7 cellular contexts compared by ENCODE assay signal in the genomic region with DNA sequence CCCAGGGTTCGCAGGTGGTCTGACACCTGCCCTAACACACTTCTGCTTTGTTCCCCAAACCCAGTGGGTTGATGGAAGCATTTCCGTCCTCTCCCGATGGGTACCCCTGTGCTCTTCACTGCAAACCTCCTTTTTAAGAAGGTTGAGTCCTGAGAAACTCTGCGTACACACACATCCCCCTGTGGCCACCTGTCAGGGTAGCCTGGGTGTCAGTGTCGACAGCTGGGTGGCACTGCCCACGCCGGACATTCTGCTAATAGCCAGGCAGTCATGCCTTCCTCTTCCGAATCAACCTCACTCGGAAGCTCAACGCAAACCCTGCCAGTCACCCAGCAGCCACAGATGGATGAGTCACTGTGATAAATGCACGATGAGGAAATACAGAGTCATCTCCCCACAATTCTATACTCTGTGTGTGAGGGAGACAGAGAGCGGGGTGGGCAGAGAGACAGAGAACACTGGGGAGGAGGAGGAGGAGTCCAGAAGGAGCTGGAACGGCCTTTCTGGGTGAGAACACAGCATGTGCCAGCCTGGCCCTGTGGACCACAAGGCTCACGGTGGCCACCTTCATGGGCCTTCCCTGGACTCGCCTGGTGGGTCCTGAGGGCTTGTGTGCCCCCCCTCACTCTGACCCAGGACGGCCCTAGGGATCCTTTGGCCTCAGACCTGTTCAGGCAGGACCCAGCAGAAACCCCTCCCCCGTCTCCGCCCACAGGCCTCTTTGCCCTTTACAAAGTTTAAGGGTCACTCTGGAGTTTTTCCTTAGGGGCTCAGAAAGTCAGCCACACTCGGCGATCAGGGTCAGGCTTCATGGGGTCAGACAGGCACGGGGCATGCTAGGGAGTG.
DNase-seq lines count a peak whose midpoint lies in the region; ATAC-seq and TF ChIP-seq lines count a peak whose summit lies in the region.
"Not testable (repeated sequence)": the region's sequence is repeated elsewhere in the genome, so short reads cannot be mapped to it uniquely, and the experiment has no call there.

No MANE protein-coding gene starts in this region.

- H3K27me3 Mint-ChIP-seq in Calu3 (ENCODE audit: unreplicated experiment); T-helper 17 cell; natural killer cell (ENCODE audit: low read depth in 2 of 2): not testable (repeated sequence)

- not testable (repeated sequence) for H3K36me3 ChIP-seq in brain microvascular endothelial cell (replicated peaks)

- in situ Hi-C loops in brain microvascular endothelial cell (cut with HindIII; ENCODE audit: low pct_ligation_motif_present, low sequenced_read_pairs): not testable (repeated sequence)

- H3K27ac ChIP-seq in brain microvascular endothelial cell: not testable (repeated sequence)

- BruUV-seq in Calu3 (replicated peaks; lab: Mats Ljungman, UMichigan): not testable (repeated sequence)

- not testable (repeated sequence) for H3K4me3 Mint-ChIP-seq in Calu3 (ENCODE audit: low read depth, unreplicated experiment); T-helper 17 cell; natural killer cell

- not testable (repeated sequence) for H3K9me3 ChIP-seq in T-helper 17 cell (ENCODE audit: control insufficient read depth, low read length, poor library complexity, severe bottlenecking)

- CTCF ChIA-PET in Calu3 (lab: Charles Lee): not testable (repeated sequence)

- ATAC-seq in T-helper 17 cell (peak; percentile 28), left colon (peak; percentile 75), natural killer cell (peak; percentile 69 to 89 (median 82))

- not testable (repeated sequence) for H3K27ac Mint-ChIP-seq in Calu3 (ENCODE audit: unreplicated experiment); T-helper 17 cell; natural killer cell

- H3K4me3 ChIP-seq in brain microvascular endothelial cell (ENCODE audit: low read depth, low read length): not testable (repeated sequence)

- DNase-seq in Calu3: peak; percentile 0
- DNase-seq in T-helper 17 cell, left colon, natural killer cell: not testable (repeated sequence)
- DNase-seq in activated T-cell treated with anti-CD3 and anti-CD28 coated beads, Interleukin-2, amount 50 U/mL, for 48 hours: peak; percentile 22 to 31
- DNase-seq in brain microvascular endothelial cell: peak; percentile 10
- DNase-seq in stimulated activated CD4-positive, alpha-beta T cell treated with anti-CD3 and anti-CD28 coated beads, Interleukin-15, amount 100 ng/mL, for 24 hours: peak; percentile 0

- intact Hi-C loops in Calu3 (cut with micrococcal nuclease; ENCODE audit: unreplicated experiment); left colon (cut with DNase I, micrococcal nuclease); natural killer cell (cut with micrococcal nuclease): not testable (repeated sequence)

- not testable (repeated sequence) for TF ChIP-seq CTCF in Calu3 (IDR thresholded peaks at IDR 0.05; ENCODE audit: unreplicated experiment); brain microvascular endothelial cell (IDR thresholded peaks at IDR 0.05; ENCODE audit: low read depth, low read length, missing control alignments); natural killer cell (IDR thresholded peaks at IDR 0.05)

- H3K36me3 Mint-ChIP-seq in Calu3 (ENCODE audit: insufficient read depth, unreplicated experiment); T-helper 17 cell (ENCODE audit: low read depth); natural killer cell: not testable (repeated sequence)

- H3K27me3 ChIP-seq in brain microvascular endothelial cell (replicated peaks): not testable (repeated sequence)

- not testable (repeated sequence) for H3K9me3 Mint-ChIP-seq in Calu3 (ENCODE audit: low read depth, unreplicated experiment); natural killer cell

- H3K4me1 Mint-ChIP-seq in Calu3 (ENCODE audit: low read depth, unreplicated experiment); T-helper 17 cell; natural killer cell: not testable (repeated sequence)

Comparison
In these comparisons a context has a peak if more than half of its experiments do, and no peak if none do; other contexts are left out.
1. ATAC-seq: peak in every context shown above with its lines; median percentile 82 in natural killer cell; 75 in left colon; 28 in T-helper 17 cell.